22 cellular contexts compared by ENCODE assay signal in the genomic region with DNA sequence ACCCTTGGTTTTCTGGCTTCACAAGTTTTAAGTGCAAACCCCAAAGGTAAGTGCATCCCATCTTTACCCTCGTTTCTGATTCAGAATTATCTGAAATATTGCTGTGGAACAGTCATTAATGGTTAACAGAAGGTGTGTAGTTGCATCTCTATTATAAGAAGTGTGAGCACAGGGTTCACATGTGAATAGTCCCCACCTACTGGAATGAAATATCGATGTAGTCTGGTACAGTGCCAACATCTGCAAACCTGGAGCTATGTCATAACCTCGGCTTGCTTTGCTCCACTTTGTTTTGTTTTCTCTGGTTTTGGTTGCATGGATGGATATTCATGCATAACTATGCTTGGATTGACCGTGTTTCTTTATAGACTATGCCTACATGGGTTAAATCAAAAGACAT. TPM values are rescaled to one million over a fixed set of nuclear protein-coding genes. Genes with fewer than 3 reads are reported as not detected.
DNase-seq lines count a peak whose midpoint lies in the region; ATAC-seq, FAIRE-seq and TF ChIP-seq lines count a peak whose summit lies in the region.
"Had no signal": no experiment of that assay in that cellular context is flagged by ENCODE, and none has a peak within 500 bp of the region (broad histone marks: within the 10 kb centered on the region; RNA-seq: fewer than 3 reads in every experiment).

No MANE protein-coding gene starts in this region.

- 33% methylated on average over 4 of the region's 4 CpGs for WGBS in liver
- WGBS in HepG2 (ENCODE audit: low lambda C conversion rate), result 2% methylated on average over 4 of the region's 4 CpGs
- 18 to 48% (median 21%) methylated on average over 4 of the region's 4 CpGs for WGBS in small intestine, 3 donors
- no CpG with 5 or more reads among the region's 4 CpGs for WGBS in mesendoderm (ENCODE audit: extremely low coverage, insufficient coverage, low lambda C conversion rate)

- no peak overlapping the region for H4K5ac ChIP-seq in mesendoderm (ENCODE audit: low read length)

- H2BK15ac ChIP-seq in mesendoderm (replicated peaks; ENCODE audit: low read depth), result no peak overlapping the region

- FAIRE-seq in HepG2 (lab: Jason Lieb, UNC) (no peak), small intestine (lab: Jason Lieb, UNC) (no peak)
- FAIRE-seq: A549, G401.6, GM12892, H54 had no signal

- H3K27ac ChIP-seq in liver (ENCODE audit: low read depth in 1 of 2, low read length in 2 of 2) (no peak overlapping the region), HepG2 (ENCODE audit: extremely low read length, insufficient read depth, low read length) (no peak overlapping the region), small intestine (ENCODE audit: low read depth in 1 of 2, low read length in 1 of 2) (no peak overlapping the region), A673 (ENCODE audit: low read depth, low read length, poor library complexity, severe bottlenecking) (no peak overlapping the region), mesendoderm (ENCODE audit: low read depth, low read length) (no peak overlapping the region)
- H3K27ac ChIP-seq: A549 had no signal

- peak; percentile 5 for TF ChIP-seq CTCF in liver (IDR thresholded peaks at IDR 0.05; ENCODE audit: low read depth, low read length, missing input control)
- no peak for TF ChIP-seq CTCF in HepG2 (CRISPR knock-in tag; IDR thresholded peaks at IDR 0.05)
- TF ChIP-seq CTCF in mucosa of descending colon (IDR thresholded peaks at IDR 0.05), result no peak
- TF ChIP-seq CTCF in A673 (conservative IDR thresholded peaks at IDR 0.05; ENCODE audit: low read depth, low read length), result no peak

- H2AK5ac ChIP-seq in mesendoderm (ENCODE audit: low read length), result no peak overlapping the region

- no peak overlapping the region for H3K18ac ChIP-seq in mesendoderm (ENCODE audit: low read length)

- H3K56ac ChIP-seq in mesendoderm (ENCODE audit: low read length), result no peak overlapping the region

- H3K36me3 ChIP-seq in liver (ENCODE audit: control insufficient read depth in 4 of 4, insufficient read depth in 3 of 4, low read depth in 1 of 4, low read length in 3 of 4) (no peaks in the 10 kb centered on the region), HepG2 (replicated peaks in 1 of 2; ENCODE audit: control insufficient read depth in 1 of 2, insufficient read depth in 2 of 2, low read length in 2 of 2) (no peaks in the 10 kb centered on the region), mucosa of descending colon (ENCODE audit: low read depth) (no peaks in the 10 kb centered on the region), small intestine (ENCODE audit: control insufficient read depth in 2 of 2, insufficient read depth in 2 of 2, low read length in 2 of 2) (no peaks in the 10 kb centered on the region), A673 (ENCODE audit: insufficient read depth, low read length, poor library complexity, severe bottlenecking) (no peaks in the 10 kb centered on the region), mesendoderm (ENCODE audit: control insufficient read depth, insufficient read depth, low read length) (no peaks in the 10 kb centered on the region)
- H3K36me3 ChIP-seq: HAP-1 had no signal

- peak; percentile 52 to 56 for TF ChIP-seq RAD21 in liver (IDR thresholded peaks at IDR 0.05)
- no peak for TF ChIP-seq RAD21 in HepG2 (CRISPR knock-in tag; IDR thresholded peaks at IDR 0.05)

- intact Hi-C loops in HepG2 (cut with micrococcal nuclease; ENCODE audit: unreplicated experiment) (no loop called here), left colon (cut with DNase I, micrococcal nuclease) (no loop called here), mucosa of descending colon (cut with DNase I, micrococcal nuclease) (no loop called here), A673 (cut with micrococcal nuclease; ENCODE audit: unreplicated experiment) (no loop called here)

- CTCF ChIA-PET in HepG2 (lab: Yijun Ruan, JAX; ENCODE audit: low intra/inter-chr PET ratio, low total read pairs) (no interaction called here), A673 (lab: Charles Lee) (no interaction called here)

- no peak overlapping the region for H4K8ac ChIP-seq in mesendoderm (ENCODE audit: low read depth, low read length)

- H3K79me2 ChIP-seq in HepG2 (ENCODE audit: insufficient read depth, low read length), result no peaks in the 10 kb centered on the region
- H3K79me2 ChIP-seq in mesendoderm (ENCODE audit: control insufficient read depth, insufficient read depth, low read length), result no peaks in the 10 kb centered on the region

- TF ChIP-seq POLR2A in HepG2 (IDR thresholded peaks at IDR 0.05; ENCODE audit: insufficient read depth in 1 of 2, low read depth in 2 of 2, low read length in 2 of 2), result no peak

- H4K20me1 ChIP-seq in HepG2 (ENCODE audit: insufficient read depth, low read length), result no peaks in the 10 kb centered on the region

- no peak overlapping the region for H2BK120ac ChIP-seq in mesendoderm (ENCODE audit: low read depth, low read length)

- ATAC-seq in HepG2 (no peak), left colon (peak; percentile 83), mucosa of descending colon (peak; percentile 59)
- ATAC-seq: A549 had no signal

- H2BK5ac ChIP-seq in mesendoderm (ENCODE audit: low read length), result no peak overlapping the region

- H3K9ac ChIP-seq in liver (ENCODE audit: low read depth in 1 of 2, low read length in 2 of 2) (no peak overlapping the region), HepG2 (ENCODE audit: insufficient read depth, low read depth, low read length) (no peak overlapping the region), mesendoderm (ENCODE audit: low read length) (no peak overlapping the region)

- H3K27me3 ChIP-seq in liver (ENCODE audit: control insufficient read depth in 4 of 4, insufficient read depth in 4 of 4, low read length in 3 of 4) (no peaks in the 10 kb centered on the region), HepG2 (ENCODE audit: control insufficient read depth in 1 of 2, insufficient read depth in 2 of 2, low read length in 2 of 2) (no peaks in the 10 kb centered on the region), small intestine (ENCODE audit: control insufficient read depth in 2 of 2, insufficient read depth in 2 of 2, low read length in 2 of 2) (no peaks in the 10 kb centered on the region), A673 (replicated peaks; ENCODE audit: insufficient read depth, low read depth, low read length, poor library complexity) (peaks cover 83% of the 10 kb centered on the region), mesendoderm (ENCODE audit: insufficient read depth, low read length, poor library complexity) (no peaks in the 10 kb centered on the region)

- BruUV-seq in HepG2 (replicated peaks; lab: Mats Ljungman, UMichigan), result no TSS peak
- no TSS peak for BruUV-seq in A673 (replicated peaks; lab: Mats Ljungman, UMichigan)

- H3K4me1 ChIP-seq in liver (ENCODE audit: control insufficient read depth in 4 of 4, insufficient read depth in 4 of 4, low read length in 3 of 4) (peaks cover 1 to 10% (median 5%) of the 10 kb centered on the region in 4 donors), HepG2 (ENCODE audit: insufficient read depth, low read length) (no peaks in the 10 kb centered on the region), mucosa of descending colon (ENCODE audit: low read depth) (no peaks in the 10 kb centered on the region), small intestine (ENCODE audit: control insufficient read depth in 2 of 2, insufficient read depth in 1 of 2, low read depth in 1 of 2, low read length in 1 of 2) (peaks cover 0 to 5% of the 10 kb centered on the region in 2 donors), A673 (ENCODE audit: insufficient read depth, low read length, poor library complexity, severe bottlenecking) (no peaks in the 10 kb centered on the region), mesendoderm (ENCODE audit: control insufficient read depth, low read depth, low read length) (peaks cover 2% of the 10 kb centered on the region)
- H3K4me1 ChIP-seq: A549, HAP-1 had no signal

- in situ Hi-C loops in HepG2 (cut with HindIII; ENCODE audit: extremely low pct_ligation_motif_present, low pct_unique_long_range_greater_than_20kb), result no loop called here

- no peaks in the 10 kb centered on the region for H3K79me1 ChIP-seq in mesendoderm (ENCODE audit: low read length)

- H3K4ac ChIP-seq in mesendoderm (ENCODE audit: low read depth, low read length), result no peak overlapping the region

- TF ChIP-seq EP300 in HepG2 (IDR thresholded peaks at IDR 0.05; ENCODE audit: low read depth in 2 of 2, low read length in 2 of 2), result no peak
- no peak for TF ChIP-seq EP300 in HepG2 (CRISPR knock-in tag; IDR thresholded peaks at IDR 0.05; ENCODE audit: borderline replicate concordance)

- no peak overlapping the region for H2AFZ ChIP-seq in HepG2 (ENCODE audit: low read length)

- POLR2A ChIA-PET in HepG2 (lab: Yijun Ruan, JAX), result no interaction called here
- POLR2A ChIA-PET in A673 (lab: Charles Lee; ENCODE audit: low non-redundant PET), result no interaction called here

- H3K4me3 ChIP-seq in liver (ENCODE audit: low read depth in 1 of 3, low read length in 3 of 3), result no peak overlapping the region
- H3K4me3 ChIP-seq in HepG2 (replicated peaks in 1 of 3; ENCODE audit: insufficient read depth in 1 of 3, low read depth in 2 of 3, low read length in 3 of 3), result no peak overlapping the region
- no peak overlapping the region for H3K4me3 ChIP-seq in mucosa of descending colon
- no peak overlapping the region for H3K4me3 ChIP-seq in small intestine (ENCODE audit: low read depth in 1 of 2, low read length in 2 of 2)
- H3K4me3 ChIP-seq in A673 (ENCODE audit: low read depth, low read length, poor library complexity, severe bottlenecking), result no peak overlapping the region
- H3K4me3 ChIP-seq in mesendoderm (ENCODE audit: low read length), result no peak overlapping the region
- H3K4me3 ChIP-seq: A549, HAP-1 had no signal

- H3K9me3 ChIP-seq in liver (ENCODE audit: control insufficient read depth in 4 of 4, low read length in 3 of 4) (no peaks in the 10 kb centered on the region), HepG2 (ENCODE audit: low read length) (no peaks in the 10 kb centered on the region), mucosa of descending colon (no peaks in the 10 kb centered on the region), small intestine (ENCODE audit: control insufficient read depth, low read depth) (no peaks in the 10 kb centered on the region), A673 (ENCODE audit: low read depth, low read length, poor library complexity, severe bottlenecking) (no peaks in the 10 kb centered on the region)
- H3K9me3 ChIP-seq: A549, HAP-1 had no signal

- DNase-seq in HepG2 (ENCODE audit: low spot score) (no peak), left colon (no peak), mucosa of descending colon (no peak), small intestine (peak; percentile 89), A673 (ENCODE audit: low spot score) (no peak), SIG-M5 (lab: John Stamatoyannopoulos, UW) (no peak), mesendoderm (no peak)
- DNase-seq: 8988T; C1 segment of cervical spinal cord; CD4-positive, alpha-beta memory T cell; COR-L47; DMS153; DND-41; GOT3; HFFc6 had no signal

- no peak overlapping the region for H3K23ac ChIP-seq in mesendoderm (ENCODE audit: low read length)

- H3K4me2 ChIP-seq in HepG2 (ENCODE audit: low read depth, low read length) (no peak overlapping the region), mesendoderm (ENCODE audit: low read length) (no peak overlapping the region)
- H3K4me2 ChIP-seq: A549 had no signal

RNA-seq across cellular contexts. Expression of a gene that starts 12.6 kb away (rescaled TPM):
- total RNA-seq in liver, result 1 to 10 TPM; 1.8 to 2.4 TPM
- under 1 TPM; 0.19 to 0.20 TPM for polyA plus RNA-seq in liver
- not detected in 2 replicates for total RNA-seq in HepG2 (2016; rRNA removed; fragmentation: Illumina TruSeq; extraction: Trizol)
- not detected in 2 replicates for total RNA-seq in HepG2 (2016; cell fraction: cytosol; rRNA removed; fragmentation: Illumina TruSeq; extraction: Trizol; ENCODE audit: low read depth)
- total RNA-seq in HepG2 (2016; cell fraction: insoluble cytoplasmic fraction; rRNA removed; fragmentation: Illumina TruSeq; extraction: Trizol), result not detected in 2 replicates
- total RNA-seq in HepG2 (2016; cell fraction: membrane; rRNA removed; fragmentation: Illumina TruSeq; extraction: Trizol), result not detected in 2 replicates
- not detected in 2 replicates for total RNA-seq in HepG2 (2016; cell fraction: nucleus; rRNA removed; fragmentation: Illumina TruSeq; extraction: Trizol)
- polyA plus RNA-seq in HepG2 (2011; rRNA removed), result not detected in 2 replicates
- not detected in 2 replicates for polyA plus RNA-seq in HepG2 (2011; cell fraction: cytosol; rRNA removed)
- polyA plus RNA-seq in HepG2 (2011; cell fraction: nucleus; rRNA removed), result not detected in 2 replicates
- not detected in 2 replicates for polyA plus RNA-seq in HepG2 (2012)
- not detected in 2 replicates for polyA plus RNA-seq in HepG2 (2016; cell fraction: cytosol; fragmentation: Illumina TruSeq; extraction: Trizol; ENCODE audit: low read depth)
- not detected in 2 replicates for polyA plus RNA-seq in HepG2 (2016; cell fraction: insoluble cytoplasmic fraction; fragmentation: Illumina TruSeq; extraction: Trizol; ENCODE audit: low read depth)
- polyA plus RNA-seq in HepG2 (2016; cell fraction: membrane; fragmentation: Illumina TruSeq; extraction: Trizol; ENCODE audit: low read depth), result not detected in 2 replicates
- polyA plus RNA-seq in HepG2 (2016; cell fraction: nucleus; fragmentation: Illumina TruSeq; extraction: Trizol; ENCODE audit: insufficient read depth, low read depth), result not detected in 2 replicates
- not detected in 2 replicates for polyA minus RNA-seq in HepG2 (2011; rRNA and poly(A)+ RNA removed; ENCODE audit: low replicate concordance)
- polyA minus RNA-seq in HepG2 (2011; cell fraction: cytosol; rRNA and poly(A)+ RNA removed), result not detected in 2 replicates
- polyA minus RNA-seq in HepG2 (2011; cell fraction: nucleus; rRNA and poly(A)+ RNA removed), result not detected in 2 replicates
- 10 to 100 TPM; 12.2 to 19.0 TPM for total RNA-seq in left colon
- total RNA-seq in mucosa of descending colon, result 10 to 100 TPM; 15.0 to 18.8 (median 17.3) TPM
- polyA plus RNA-seq in small intestine, result 1 to 10 TPM; 1.6 to 8.7 (median 5.6) TPM
- not detected in 2 replicates for total RNA-seq in A673 (2021)
- polyA plus RNA-seq in mesendoderm (2013, experiment 1 of 2), result not detected
- not detected for polyA plus RNA-seq in mesendoderm (2013, experiment 2 of 2)
- total RNA-seq: CD4-positive, alpha-beta memory T cell; HFFc6 had no signal
- polyA plus RNA-seq: A549; BJ; CD4-positive, alpha-beta memory T cell had no signal
